ENCODE assay signal across 11 cellular contexts in genomic region chr1:234631721-234632125, GRCh38. TPM values are rescaled to one million over a fixed set of nuclear protein-coding genes. Genes with fewer than 3 reads are reported as not detected.
DNase-seq lines count a peak whose midpoint lies in the region; ATAC-seq and TF ChIP-seq lines count a peak whose summit lies in the region.
"Had no signal": no experiment of that assay in that cellular context is flagged by ENCODE, and none has a peak within 500 bp of the region (broad histone marks: within the 10 kb centered on the region; RNA-seq: fewer than 3 reads in every experiment).

No MANE protein-coding gene starts in this region.

- CTCF ChIA-PET in Caco-2 (lab: Charles Lee): no interaction called here

- BruUV-seq in Caco-2 (replicated peaks; lab: Mats Ljungman, UMichigan): no TSS peak

- H3K36me3 Mint-ChIP-seq in Caco-2 (ENCODE audit: insufficient read depth, unreplicated experiment) (peaks cover 7% of the 10 kb centered on the region), endothelial cell (ENCODE audit: low read depth, unreplicated experiment) (no peaks in the 10 kb centered on the region), T-helper 17 cell (ENCODE audit: low read depth) (peaks cover 2% of the 10 kb centered on the region)
- H3K36me3 Mint-ChIP-seq in activated T-helper 1 cell treated with anti-CD3 and anti-CD28 coated beads, Interleukin-12 subunit alpha, Interleukin-12 subunit beta, Interleukin-2, Interleukin-4 antibody, amounts not matched to agents 30 ng/mL and 10 ng/mL and 1 ng/mL, durations not matched to agents 14 hours and 24 hours and 36 hours (ENCODE audit: low read depth): peaks cover 2% of the 10 kb centered on the region

- DNase-seq in Caco-2: peak; percentile 69 to 70
- DNase-seq in OCI-M1 (lab: John Stamatoyannopoulos, UW): peak; percentile 67
- DNase-seq in endothelial cell (ENCODE audit: low spot score): no peak
- peak; percentile 47 for DNase-seq in mucosa of gallbladder (ENCODE audit: low spot score)
- DNase-seq in activated T-helper 1 cell treated with anti-CD3 and anti-CD28 coated beads, Interleukin-12 subunit alpha, Interleukin-12 subunit beta, Interleukin-2, Interleukin-4 antibody, amounts not matched to agents 30 ng/mL and 10 ng/mL and 1 ng/mL, durations not matched to agents 14 hours and 24 hours and 36 hours (ENCODE audit: low spot score): no peak
- no peak for DNase-seq in T-helper 17 cell
- DNase-seq: activated CD4-positive, alpha-beta memory T cell treated with anti-CD3 and anti-CD28 coated beads, Interleukin-2, amount 10 ng/mL, durations not matched to agents 7 days and 5 days; kidney had no signal

- H3K27me3 Mint-ChIP-seq in Caco-2 (ENCODE audit: insufficient read depth, unreplicated experiment) (no peaks in the 10 kb centered on the region), endothelial cell (ENCODE audit: unreplicated experiment) (peaks cover 2% of the 10 kb centered on the region), T-helper 17 cell (peaks cover 13% of the 10 kb centered on the region)
- H3K27me3 Mint-ChIP-seq in activated T-helper 1 cell treated with anti-CD3 and anti-CD28 coated beads, Interleukin-12 subunit alpha, Interleukin-12 subunit beta, Interleukin-2, Interleukin-4 antibody, amounts not matched to agents 30 ng/mL and 10 ng/mL and 1 ng/mL, durations not matched to agents 14 hours and 24 hours and 36 hours (ENCODE audit: insufficient read depth): no peaks in the 10 kb centered on the region
- H3K27me3 Mint-ChIP-seq: activated CD4-positive, alpha-beta memory T cell treated with anti-CD3 and anti-CD28 coated beads, Interleukin-2, amount 10 ng/mL, durations not matched to agents 7 days and 5 days had no signal

- H3K4me3 ChIP-seq in Caco-2 (ENCODE audit: low read depth, low read length): no peak overlapping the region
- H3K4me3 ChIP-seq: cardiac muscle cell had no signal

- H3K27me3 ChIP-seq in Caco-2 (replicated peaks; ENCODE audit: control insufficient read depth, insufficient read depth, low read length): no peaks in the 10 kb centered on the region
- H3K27me3 ChIP-seq: cardiac muscle cell had no signal

- POLR2A ChIA-PET in Caco-2 (lab: Charles Lee): interaction anchor here (0.8 to 1.5 kb wide), 2 partner anchors 15 to 19 kb away, joined by 3 to 9 read pairs; no protein-coding TSS in a partner anchor

- H3K9me3 ChIP-seq in Caco-2 (no peaks in the 10 kb centered on the region), T-helper 17 cell (ENCODE audit: control insufficient read depth, low read length, poor library complexity, severe bottlenecking) (no peaks in the 10 kb centered on the region)

- H3K4me1 Mint-ChIP-seq in Caco-2 (ENCODE audit: low read depth, unreplicated experiment) (peaks cover 47% of the 10 kb centered on the region), endothelial cell (ENCODE audit: unreplicated experiment) (peaks cover 20% of the 10 kb centered on the region), T-helper 17 cell (peaks cover 3% of the 10 kb centered on the region)
- H3K4me1 Mint-ChIP-seq in activated T-helper 1 cell treated with anti-CD3 and anti-CD28 coated beads, Interleukin-12 subunit alpha, Interleukin-12 subunit beta, Interleukin-2, Interleukin-4 antibody, amounts not matched to agents 30 ng/mL and 10 ng/mL and 1 ng/mL, durations not matched to agents 14 hours and 24 hours and 36 hours (ENCODE audit: low read depth): no peaks in the 10 kb centered on the region

- intact Hi-C loops in Caco-2 (cut with micrococcal nuclease; ENCODE audit: unreplicated experiment): loop anchor here (1.0 kb wide), 1 partner anchor 8 kb away; no protein-coding TSS in a partner anchor
- intact Hi-C loops in activated T-helper 1 cell treated with anti-CD3 and anti-CD28 coated beads, Interleukin-12 subunit alpha, Interleukin-12 subunit beta, Interleukin-2, Interleukin-4 antibody, amounts not matched to agents 30 ng/mL and 10 ng/mL and 1 ng/mL, durations not matched to agents 14 hours and 24 hours and 36 hours (cut with micrococcal nuclease): no loop called here

- no peaks in the 10 kb centered on the region for H3K36me3 ChIP-seq in Caco-2 (ENCODE audit: control insufficient read depth, insufficient read depth, low read length)
- H3K36me3 ChIP-seq: cardiac muscle cell had no signal

- peaks cover 50% of the 10 kb centered on the region for H3K4me1 ChIP-seq in Caco-2

- ATAC-seq in T-helper 17 cell (no peak), HG03280 (IDR thresholded peaks at IDR 0.05; ENCODE audit: unreplicated experiment) (no peak), HG02678 (IDR thresholded peaks at IDR 0.05; ENCODE audit: unreplicated experiment) (no peak)

- H3K27ac Mint-ChIP-seq in Caco-2 (ENCODE audit: unreplicated experiment) (peak overlapping the region; percentile 76), endothelial cell (ENCODE audit: unreplicated experiment) (peak overlapping the region; percentile 81), T-helper 17 cell (no peak overlapping the region)
- H3K27ac Mint-ChIP-seq in activated T-helper 1 cell treated with anti-CD3 and anti-CD28 coated beads, Interleukin-12 subunit alpha, Interleukin-12 subunit beta, Interleukin-2, Interleukin-4 antibody, amounts not matched to agents 30 ng/mL and 10 ng/mL and 1 ng/mL, durations not matched to agents 14 hours and 24 hours and 36 hours: no peak overlapping the region
- H3K27ac Mint-ChIP-seq: activated CD4-positive, alpha-beta memory T cell treated with anti-CD3 and anti-CD28 coated beads, Interleukin-2, amount 10 ng/mL, durations not matched to agents 7 days and 5 days had no signal

- H3K4me3 Mint-ChIP-seq in Caco-2 (ENCODE audit: unreplicated experiment) (no peak overlapping the region), endothelial cell (ENCODE audit: unreplicated experiment) (no peak overlapping the region), T-helper 17 cell (no peak overlapping the region)
- H3K4me3 Mint-ChIP-seq in activated T-helper 1 cell treated with anti-CD3 and anti-CD28 coated beads, Interleukin-12 subunit alpha, Interleukin-12 subunit beta, Interleukin-2, Interleukin-4 antibody, amounts not matched to agents 30 ng/mL and 10 ng/mL and 1 ng/mL, durations not matched to agents 14 hours and 24 hours and 36 hours: no peak overlapping the region
- H3K4me3 Mint-ChIP-seq: activated CD4-positive, alpha-beta memory T cell treated with anti-CD3 and anti-CD28 coated beads, Interleukin-2, amount 10 ng/mL, durations not matched to agents 7 days and 5 days had no signal

- TF ChIP-seq CTCF in Caco-2 (IDR thresholded peaks at IDR 0.05; ENCODE audit: insufficient read depth in 1 of 2, low read depth in 1 of 2, low read length in 1 of 2, severe bottlenecking in 1 of 2, unreplicated experiment in 1 of 2): no peak
- TF ChIP-seq CTCF in endothelial cell (IDR thresholded peaks at IDR 0.05; ENCODE audit: unreplicated experiment): no peak

- no peaks in the 10 kb centered on the region for H3K9me3 Mint-ChIP-seq in Caco-2 (ENCODE audit: unreplicated experiment)
- no peaks in the 10 kb centered on the region for H3K9me3 Mint-ChIP-seq in endothelial cell (ENCODE audit: unreplicated experiment)
- H3K9me3 Mint-ChIP-seq in activated T-helper 1 cell treated with anti-CD3 and anti-CD28 coated beads, Interleukin-12 subunit alpha, Interleukin-12 subunit beta, Interleukin-2, Interleukin-4 antibody, amounts not matched to agents 30 ng/mL and 10 ng/mL and 1 ng/mL, durations not matched to agents 14 hours and 24 hours and 36 hours: no peaks in the 10 kb centered on the region

RNA-seq across cellular contexts. Expression of gene IRF2BP2, which starts 21.7 kb away (rescaled TPM):
- total RNA-seq in Caco-2 (2022): 129 and 135 TPM in 2 replicates
- total RNA-seq in endothelial cell (ENCODE audit: unreplicated experiment): 158 TPM
- 231 TPM for total RNA-seq in mucosa of gallbladder
- 243 TPM in 2 replicates for total RNA-seq in activated T-helper 1 cell treated with anti-CD3 and anti-CD28 coated beads, Interleukin-12 subunit alpha, Interleukin-12 subunit beta, Interleukin-2, Interleukin-4 antibody, amounts not matched to agents 30 ng/mL and 10 ng/mL and 1 ng/mL, durations not matched to agents 14 hours and 24 hours and 36 hours
- total RNA-seq in T-helper 17 cell: 100 to 1,000 TPM; 463 to 482 TPM

Comparison
In these comparisons a context has a peak if more than half of its experiments do, and no peak if none do; other contexts are left out.
1. DNase-seq: peak in Caco-2 (2 of 2), OCI-M1 (single experiment) and mucosa of gallbladder (single experiment); none in endothelial cell (single experiment), activated T-helper 1 cell treated with anti-CD3 and anti-CD28 coated beads, Interleukin-12 subunit alpha, Interleukin-12 subunit beta, Interleukin-2, Interleukin-4 antibody, amounts not matched to agents 30 ng/mL and 10 ng/mL and 1 ng/mL, durations not matched to agents 14 hours and 24 hours and 36 hours (single experiment) and T-helper 17 cell (0 of 3).
2. H3K27ac Mint-ChIP-seq: peak in Caco-2 (single experiment) and endothelial cell (single experiment); none in activated T-helper 1 cell treated with anti-CD3 and anti-CD28 coated beads, Interleukin-12 subunit alpha, Interleukin-12 subunit beta, Interleukin-2, Interleukin-4 antibody, amounts not matched to agents 30 ng/mL and 10 ng/mL and 1 ng/mL, durations not matched to agents 14 hours and 24 hours and 36 hours (single experiment) and T-helper 17 cell (single experiment).